In the genomic region with DNA sequence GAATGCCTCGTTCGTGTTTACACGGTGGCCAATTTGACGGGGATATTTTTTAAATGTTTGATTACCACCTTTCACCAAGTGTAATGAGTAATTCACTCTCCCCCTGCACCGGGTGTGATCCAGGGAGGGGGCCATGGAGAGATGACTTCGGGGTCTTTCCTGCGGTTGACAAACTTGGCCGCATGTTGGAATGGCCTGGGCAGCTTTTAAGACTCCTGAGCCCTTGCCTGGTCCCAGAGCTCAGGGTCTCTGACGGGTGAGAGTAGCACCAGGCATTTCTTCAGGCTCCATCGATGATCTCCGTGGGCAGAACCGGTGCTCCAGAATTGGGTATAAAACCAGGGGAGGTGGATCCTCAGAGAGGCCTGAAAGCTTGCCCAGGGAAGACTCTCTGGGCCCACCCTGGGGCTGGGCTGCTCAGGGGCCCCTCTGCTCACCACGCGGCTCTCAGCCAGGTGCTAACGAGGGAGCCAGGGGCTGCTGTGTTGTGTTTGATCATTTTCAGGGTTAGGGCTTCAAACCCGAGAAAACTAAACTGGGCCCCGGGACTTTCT, we compare ENCODE assay signal across 8 cellular contexts. TPM values are rescaled to one million over a fixed set of nuclear protein-coding genes. Genes with fewer than 3 reads are reported as not detected.
DNase-seq lines count a peak whose midpoint lies in the region; ATAC-seq and TF ChIP-seq lines count a peak whose summit lies in the region.

No MANE protein-coding gene starts in this region.

- no peak for DNase-seq in GM12864 (ENCODE audit: low read depth)
- no peak for DNase-seq in WERI-Rb-1
- peak; percentile 54 to 68 for DNase-seq in erythroblast (lab: John Stamatoyannopoulos, UW)
- DNase-seq in osteocyte (ENCODE audit: extremely low spot score, unreplicated experiment), result no peak
- DNase-seq in medulla oblongata (ENCODE audit: extremely low spot score), result no peak
- DNase-seq in SHP77 treated with DMSO at 0.1 percent for 48 hours (lab: John Stamatoyannopoulos, UW), result no peak
- no peak for DNase-seq in mucosa of gallbladder (ENCODE audit: low spot score)

- H3K36me3 Mint-ChIP-seq in osteocyte (ENCODE audit: unreplicated experiment), result peaks cover 22% of the 10 kb centered on the region

- no peaks in the 10 kb centered on the region for H3K9me3 Mint-ChIP-seq in osteocyte (ENCODE audit: unreplicated experiment)

- TF ChIP-seq POLR2A in erythroblast (IDR thresholded peaks at IDR 0.05; ENCODE audit: low read length), result no peak

- H3K4me1 Mint-ChIP-seq in osteocyte (ENCODE audit: unreplicated experiment), result peaks cover 28% of the 10 kb centered on the region

- H3K27me3 Mint-ChIP-seq in osteocyte (ENCODE audit: unreplicated experiment), result no peaks in the 10 kb centered on the region

- H3K4me3 ChIP-seq in GM12864 (ENCODE audit: low read depth, low read length) (peak overlapping the region; percentile 65), WERI-Rb-1 (ENCODE audit: low read depth, low read length) (peak overlapping the region; percentile 79)

- peaks cover 38% of the 10 kb centered on the region for H3K36me3 ChIP-seq in WERI-Rb-1

- H3K4me3 Mint-ChIP-seq in osteocyte (ENCODE audit: unreplicated experiment), result peak overlapping the region; percentile 84

- H3K27ac ChIP-seq in WERI-Rb-1, result peak overlapping the region; percentile 77

- H3K9me3 ChIP-seq in WERI-Rb-1 (ENCODE audit: severe bottlenecking), result no peaks in the 10 kb centered on the region

- no peak for TF ChIP-seq CTCF in GM12864 (IDR thresholded peaks at IDR 0.05; ENCODE audit: low read depth, low read length, missing control alignments)
- TF ChIP-seq CTCF in WERI-Rb-1 (IDR thresholded peaks at IDR 0.05; ENCODE audit: low read depth, low read length), result no peak
- TF ChIP-seq CTCF in osteocyte (IDR thresholded peaks at IDR 0.05), result no peak

- H3K27me3 ChIP-seq in WERI-Rb-1 (ENCODE audit: insufficient read depth, low read depth, severe bottlenecking), result no peaks in the 10 kb centered on the region

- peak; percentile 8 for ATAC-seq in HG02798 (IDR thresholded peaks at IDR 0.05; ENCODE audit: poor library complexity, unreplicated experiment)

- H3K27ac Mint-ChIP-seq in osteocyte (ENCODE audit: unreplicated experiment), result peak overlapping the region; percentile 87

RNA-seq across cellular contexts. Expression of gene ZNF282, which starts 0.9 kb away (rescaled TPM):
- total RNA-seq in osteocyte, result 29.8 and 31.3 TPM in 2 replicates
- 33.8 TPM for total RNA-seq in mucosa of gallbladder

RNA-seq across cellular contexts. Expression of gene ZNF212, which starts 43.2 kb away (rescaled TPM):
- 11.9 and 13.0 TPM in 2 replicates for total RNA-seq in osteocyte
- 11.7 TPM for total RNA-seq in mucosa of gallbladder

RNA-seq across cellular contexts. Expression of gene ZNF398, which starts 49.0 kb away (rescaled TPM):
- total RNA-seq in osteocyte, result 17.7 and 19.4 TPM in 2 replicates
- 15.3 TPM for total RNA-seq in mucosa of gallbladder

Comparison
In these comparisons a context has a peak if more than half of its experiments do, and no peak if none do; other contexts are left out.
1. DNase-seq: peak in erythroblast (2 of 2); none in GM12864 (single experiment), WERI-Rb-1 (single experiment), osteocyte (single experiment), medulla oblongata (single experiment), SHP77 treated with DMSO at 0.1 percent for 48 hours (single experiment) and mucosa of gallbladder (single experiment).